ENCODE assay signal across 22 cellular contexts in the genomic region with DNA sequence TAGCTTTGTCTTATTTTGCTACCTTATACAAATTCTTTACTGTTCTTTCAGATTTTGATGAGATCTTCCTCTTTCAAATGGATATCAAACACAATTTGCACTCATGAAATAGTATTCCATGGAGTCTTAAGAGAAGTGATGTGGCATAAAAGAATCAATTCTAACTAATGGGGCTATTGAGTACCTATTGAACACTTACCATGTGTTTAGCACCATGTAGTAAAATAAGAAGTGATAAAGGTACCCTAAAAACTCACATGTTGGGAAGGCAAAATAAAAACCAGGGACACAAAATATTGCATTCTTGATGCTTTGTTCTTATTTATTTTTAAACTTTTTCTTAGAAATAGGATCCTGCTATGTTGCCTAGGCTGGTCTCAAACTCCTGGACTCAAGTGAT. TPM values are rescaled to one million over a fixed set of nuclear protein-coding genes. Genes with fewer than 3 reads are reported as not detected.
A peak's percentile ranks its signal among the peaks of the same experiment; 100 is the strongest.
DNase-seq lines count a peak whose midpoint lies in the region; ATAC-seq, FAIRE-seq and TF ChIP-seq lines count a peak whose summit lies in the region.
"Had no signal": no experiment of that assay in that cellular context is flagged by ENCODE, and none has a peak within 500 bp of the region (broad histone marks: within the 10 kb centered on the region; RNA-seq: fewer than 3 reads in every experiment).

No MANE protein-coding gene starts in this region.

- H3K4me3 Mint-ChIP-seq in CD14-positive monocyte (no peak overlapping the region), endothelial cell (ENCODE audit: unreplicated experiment) (no peak overlapping the region)
- no peak overlapping the region for H3K4me3 Mint-ChIP-seq in T-helper 2 cell treated with Interferon-gamma antibody and Interleukin-4, amounts not matched to agents 5 μg/mL and 100 μg/mL, for 36 hours
- H3K4me3 Mint-ChIP-seq: effector memory CD8-positive, alpha-beta T cell; IgD-negative memory B cell had no signal

- CTCF ChIA-PET in PC-9 (lab: Charles Lee) = no interaction called here
- CTCF ChIA-PET in HepG2 (lab: Yijun Ruan, JAX; ENCODE audit: low intra/inter-chr PET ratio, low total read pairs) = no interaction called here

- no peak overlapping the region for H3K4me3 ChIP-seq in PC-9
- peak overlapping the region in 1 of 3 experiments; percentile 11; a peak in 1 of 6 replicates for H3K4me3 ChIP-seq in HepG2 (replicated peaks in 1 of 3; ENCODE audit: insufficient read depth in 1 of 3, low read depth in 2 of 3, low read length in 3 of 3)
- H3K4me3 ChIP-seq in skeletal muscle tissue (ENCODE audit: low read length in 3 of 3) = no peak overlapping the region
- H3K4me3 ChIP-seq: ovary, skin epidermis had no signal

- peaks cover 66% of the 10 kb centered on the region for H3K4me1 Mint-ChIP-seq in CD14-positive monocyte
- H3K4me1 Mint-ChIP-seq in endothelial cell (ENCODE audit: unreplicated experiment) = peaks cover 48% of the 10 kb centered on the region
- no peaks in the 10 kb centered on the region for H3K4me1 Mint-ChIP-seq in T-helper 2 cell treated with Interferon-gamma antibody and Interleukin-4, amounts not matched to agents 5 μg/mL and 100 μg/mL, for 36 hours (ENCODE audit: low read depth)

- no peaks in the 10 kb centered on the region for H4K20me1 ChIP-seq in PC-9 (ENCODE audit: insufficient read depth)
- no peaks in the 10 kb centered on the region for H4K20me1 ChIP-seq in HepG2 (ENCODE audit: insufficient read depth, low read length)

- H3K27ac Mint-ChIP-seq in CD14-positive monocyte (peak overlapping the region; percentile 90 to 98 (median 97)), endothelial cell (ENCODE audit: unreplicated experiment) (no peak overlapping the region)
- H3K27ac Mint-ChIP-seq in T-helper 2 cell treated with Interferon-gamma antibody and Interleukin-4, amounts not matched to agents 5 μg/mL and 100 μg/mL, for 36 hours = no peak overlapping the region
- H3K27ac Mint-ChIP-seq: effector memory CD8-positive, alpha-beta T cell; IgD-negative memory B cell had no signal

- H3K27me3 Mint-ChIP-seq in CD14-positive monocyte (ENCODE audit: low read depth in 3 of 3) = peaks cover 0 to 2% (median 2%) of the 10 kb centered on the region in 3 donors
- H3K27me3 Mint-ChIP-seq in endothelial cell (ENCODE audit: unreplicated experiment) = peaks cover 4% of the 10 kb centered on the region
- peaks cover 7% of the 10 kb centered on the region for H3K27me3 Mint-ChIP-seq in T-helper 2 cell treated with Interferon-gamma antibody and Interleukin-4, amounts not matched to agents 5 μg/mL and 100 μg/mL, for 36 hours (ENCODE audit: low read depth)
- H3K27me3 Mint-ChIP-seq: IgD-negative memory B cell had no signal

- H3K79me2 ChIP-seq in PC-9 (ENCODE audit: low read depth) (peaks cover 78% of the 10 kb centered on the region), HepG2 (ENCODE audit: insufficient read depth, low read length) (peaks cover 18% of the 10 kb centered on the region)

- no peaks in the 10 kb centered on the region; the same call in 1 of the 2 replicates for H3K36me3 ChIP-seq in PC-9 (ENCODE audit: low read depth)
- H3K36me3 ChIP-seq in HepG2 (replicated peaks in 1 of 2; ENCODE audit: control insufficient read depth in 1 of 2, insufficient read depth in 2 of 2, low read length in 2 of 2) = no peaks in the 10 kb centered on the region
- H3K36me3 ChIP-seq in skeletal muscle tissue (ENCODE audit: control insufficient read depth in 3 of 3, insufficient read depth in 3 of 3, low read length in 3 of 3) = no peaks in the 10 kb centered on the region
- H3K36me3 ChIP-seq: ovary had no signal

- FAIRE-seq in HepG2 (lab: Jason Lieb, UNC) = no peak

- in situ Hi-C loops in HepG2 (cut with HindIII; ENCODE audit: extremely low pct_ligation_motif_present, low pct_unique_long_range_greater_than_20kb) = no loop called here

- H3K9me3 ChIP-seq in PC-9 (ENCODE audit: insufficient read depth, low read depth) (no peaks in the 10 kb centered on the region), HepG2 (ENCODE audit: low read length) (no peaks in the 10 kb centered on the region), skeletal muscle tissue (ENCODE audit: control insufficient read depth in 3 of 3, low read length in 3 of 3) (no peaks in the 10 kb centered on the region)
- H3K9me3 ChIP-seq: ovary had no signal

- H3K4me1 ChIP-seq in PC-9 (replicated peaks; ENCODE audit: insufficient read depth) (peaks cover 65% of the 10 kb centered on the region), HepG2 (ENCODE audit: insufficient read depth, low read length) (peaks cover 68% of the 10 kb centered on the region), skeletal muscle tissue (ENCODE audit: control insufficient read depth in 3 of 3, insufficient read depth in 3 of 3, low read length in 3 of 3) (peaks cover 54 to 69% (median 56%) of the 10 kb centered on the region in 3 donors)

- H2AFZ ChIP-seq in PC-9 (no peak overlapping the region), HepG2 (ENCODE audit: low read length) (no peak overlapping the region)

- TF ChIP-seq RAD21 in HepG2 (CRISPR knock-in tag; IDR thresholded peaks at IDR 0.05) = no peak

- H3K9ac ChIP-seq in HepG2 (ENCODE audit: insufficient read depth, low read depth, low read length) = no peak overlapping the region
- no peak overlapping the region for H3K9ac ChIP-seq in skeletal muscle tissue (ENCODE audit: low read depth in 1 of 3, low read length in 3 of 3)

- no peaks in the 10 kb centered on the region for H3K9me2 ChIP-seq in PC-9 (ENCODE audit: insufficient read depth)

- TF ChIP-seq EP300 in HepG2 (IDR thresholded peaks at IDR 0.05; ENCODE audit: low read depth in 2 of 2, low read length in 2 of 2) (no peak), HepG2 (CRISPR knock-in tag; IDR thresholded peaks at IDR 0.05; ENCODE audit: borderline replicate concordance) (no peak)

- DNase-seq in CD14-positive monocyte (ENCODE audit: low spot score) = no peak
- no peak for DNase-seq in PC-9
- no peak for DNase-seq in HepG2 (ENCODE audit: low spot score)
- no peak for DNase-seq in cortex of kidney (lab: John Stamatoyannopoulos, UW)
- no peak for DNase-seq in endothelial cell (ENCODE audit: low spot score)
- DNase-seq in T-helper 2 cell treated with Interferon-gamma antibody and Interleukin-4, amounts not matched to agents 5 μg/mL and 100 μg/mL, for 36 hours (ENCODE audit: low spot score) = no peak
- DNase-seq: ACHN; activated CD4-positive, alpha-beta T cell treated with anti-CD3 and anti-CD28 coated beads for 48 hours; activated naive CD4-positive, alpha-beta T cell treated with anti-CD3 and anti-CD28 coated beads, Interleukin-2, amount 50 U/mL, for 16 hours; anterior cingulate cortex; C1 segment of cervical spinal cord; effector memory CD8-positive, alpha-beta T cell; MM.1S; NCI-H146; NCI-H526 treated with DMSO at 0.1 percent for 48 hours; ovary; SHP77; T-helper 1 cell had no signal

- no TSS peak for BruUV-seq in PC-9 (replicated peaks; lab: Mats Ljungman, UMichigan)
- no TSS peak for BruUV-seq in HepG2 (replicated peaks; lab: Mats Ljungman, UMichigan)

- H3K27me3 ChIP-seq in PC-9 (ENCODE audit: insufficient read depth, low read depth) (no peaks in the 10 kb centered on the region), HepG2 (ENCODE audit: control insufficient read depth in 1 of 2, insufficient read depth in 2 of 2, low read length in 2 of 2) (no peaks in the 10 kb centered on the region), skeletal muscle tissue (ENCODE audit: control insufficient read depth in 3 of 3, insufficient read depth in 3 of 3, low read length in 3 of 3) (no peaks in the 10 kb centered on the region)
- H3K27me3 ChIP-seq: ovary had no signal

- H3K4me2 ChIP-seq in PC-9 = peak overlapping the region; percentile 62; the same call in 1 of the 2 replicates
- H3K4me2 ChIP-seq in HepG2 (ENCODE audit: low read depth, low read length) = peak overlapping the region; percentile 57; the same call in 1 of the 2 replicates

- POLR2A ChIA-PET in PC-9 (lab: Charles Lee; ENCODE audit: unreplicated experiment) = no interaction called here
- POLR2A ChIA-PET in HepG2 (lab: Yijun Ruan, JAX) = no interaction called here

- H3K27ac ChIP-seq in PC-9 (peak overlapping the region; percentile 87), HepG2 (ENCODE audit: extremely low read length, insufficient read depth, low read length) (peak overlapping the region; percentile 73), skeletal muscle tissue (ENCODE audit: low read depth, low read length) (peak overlapping the region; percentile 77)
- H3K27ac ChIP-seq: ovary had no signal

- H3K9me3 Mint-ChIP-seq in CD14-positive monocyte (peaks cover 0 to 2% (median 0%) of the 10 kb centered on the region in 7 donors), endothelial cell (ENCODE audit: unreplicated experiment) (no peaks in the 10 kb centered on the region)
- H3K9me3 Mint-ChIP-seq in T-helper 2 cell treated with Interferon-gamma antibody and Interleukin-4, amounts not matched to agents 5 μg/mL and 100 μg/mL, for 36 hours = no peaks in the 10 kb centered on the region
- H3K9me3 Mint-ChIP-seq: effector memory CD8-positive, alpha-beta T cell; IgD-negative memory B cell had no signal

- TF ChIP-seq CTCF in CD14-positive monocyte (IDR thresholded peaks at IDR 0.05) (no peak), PC-9 (conservative IDR thresholded peaks at IDR 0.05) (no peak), HepG2 (CRISPR knock-in tag; IDR thresholded peaks at IDR 0.05) (no peak), endothelial cell (IDR thresholded peaks at IDR 0.05; ENCODE audit: unreplicated experiment) (no peak)

- intact Hi-C loops in CD14-positive monocyte (cut with micrococcal nuclease) = loop anchor here (10.0 kb wide), 2 partner anchors 46 to 54 kb away; partner anchors contain the start of gene KIF13A (in 2 of the 2)
- intact Hi-C loops in PC-9 (cut with micrococcal nuclease; ENCODE audit: unreplicated experiment) = no loop called here
- intact Hi-C loops in HepG2 (cut with micrococcal nuclease; ENCODE audit: unreplicated experiment) = loop anchor here (2.0 to 5.0 kb wide), 3 partner anchors 56 to 192 kb away; partner anchors contain the start of genes KIF13A and NHLRC1

- TF ChIP-seq POLR2A in HepG2 (IDR thresholded peaks at IDR 0.05; ENCODE audit: insufficient read depth in 1 of 2, low read depth in 2 of 2, low read length in 2 of 2) = no peak

- H3K36me3 Mint-ChIP-seq in CD14-positive monocyte (peaks cover 5 to 7% of the 10 kb centered on the region in 2 donors), endothelial cell (ENCODE audit: low read depth, unreplicated experiment) (no peaks in the 10 kb centered on the region)
- H3K36me3 Mint-ChIP-seq in T-helper 2 cell treated with Interferon-gamma antibody and Interleukin-4, amounts not matched to agents 5 μg/mL and 100 μg/mL, for 36 hours (ENCODE audit: low read depth) = no peaks in the 10 kb centered on the region
- H3K36me3 Mint-ChIP-seq: IgD-negative memory B cell had no signal

- ATAC-seq in HepG2 (no peak), GM21528 (IDR thresholded peaks at IDR 0.05; ENCODE audit: low FRiP score, unreplicated experiment) (no peak)
- ATAC-seq: effector memory CD8-positive, alpha-beta T cell had no signal

- peaks cover 21% of the 10 kb centered on the region; the same call in 1 of the 2 replicates for H3F3A ChIP-seq in PC-9 (ENCODE audit: insufficient read depth, low read depth)

RNA-seq across cellular contexts. Expression of gene KIF13A, which starts 56.2 kb away (rescaled TPM):
- polyA plus RNA-seq in CD14-positive monocyte (1 to 10 TPM; 2.9 to 6.0 TPM), HepG2 (2011; rRNA removed) (19.5 and 21.1 TPM in 2 replicates)
- total RNA-seq in PC-9 (2021) (48.6 and 52.2 TPM in 2 replicates), HepG2 (2016; rRNA removed; fragmentation: Illumina TruSeq; extraction: Trizol) (37.2 and 48.3 TPM in 2 replicates), skeletal muscle tissue (44.9 TPM), endothelial cell (ENCODE audit: unreplicated experiment) (139 TPM)
- 12.1 and 13.7 TPM in 2 replicates for total RNA-seq in HepG2 (2016; cell fraction: cytosol; rRNA removed; fragmentation: Illumina TruSeq; extraction: Trizol; ENCODE audit: low read depth)
- total RNA-seq in HepG2 (2016; cell fraction: insoluble cytoplasmic fraction; rRNA removed; fragmentation: Illumina TruSeq; extraction: Trizol) = 35.4 and 47.0 TPM in 2 replicates
- 23.2 and 29.0 TPM in 2 replicates for total RNA-seq in HepG2 (2016; cell fraction: membrane; rRNA removed; fragmentation: Illumina TruSeq; extraction: Trizol)
- total RNA-seq in HepG2 (2016; cell fraction: nucleus; rRNA removed; fragmentation: Illumina TruSeq; extraction: Trizol) = 37.1 and 42.5 TPM in 2 replicates
- polyA plus RNA-seq in HepG2 (2011; cell fraction: cytosol; rRNA removed) = 14.7 and 19.5 TPM in 2 replicates
- 16.8 and 17.7 TPM in 2 replicates for polyA plus RNA-seq in HepG2 (2011; cell fraction: nucleus; rRNA removed)
- polyA plus RNA-seq in HepG2 (2012) = 17.5 and 22.9 TPM in 2 replicates
- 12.4 and 13.8 TPM in 2 replicates for polyA plus RNA-seq in HepG2 (2016; cell fraction: cytosol; fragmentation: Illumina TruSeq; extraction: Trizol; ENCODE audit: low read depth)
- polyA plus RNA-seq in HepG2 (2016; cell fraction: insoluble cytoplasmic fraction; fragmentation: Illumina TruSeq; extraction: Trizol; ENCODE audit: low read depth) = 33.5 and 35.2 TPM in 2 replicates
- polyA plus RNA-seq in HepG2 (2016; cell fraction: membrane; fragmentation: Illumina TruSeq; extraction: Trizol; ENCODE audit: low read depth) = 17.4 and 21.2 TPM in 2 replicates
- 32.6 and 33.2 TPM in 2 replicates for polyA plus RNA-seq in HepG2 (2016; cell fraction: nucleus; fragmentation: Illumina TruSeq; extraction: Trizol; ENCODE audit: insufficient read depth, low read depth)
- 22.0 and 49.6 TPM in 2 replicates for polyA minus RNA-seq in HepG2 (2011; rRNA and poly(A)+ RNA removed; ENCODE audit: low replicate concordance)
- polyA minus RNA-seq in HepG2 (2011; cell fraction: cytosol; rRNA and poly(A)+ RNA removed) = 22.4 TPM in 2 replicates
- 55.1 and 57.9 TPM in 2 replicates for polyA minus RNA-seq in HepG2 (2011; cell fraction: nucleus; rRNA and poly(A)+ RNA removed)

Comparison
In these comparisons a context has a peak if more than half of its experiments do, and no peak if none do; other contexts are left out.
1. H3K27ac Mint-ChIP-seq: peak in CD14-positive monocyte (7 of 7); none in endothelial cell (single experiment) and T-helper 2 cell treated with Interferon-gamma antibody and Interleukin-4, amounts not matched to agents 5 μg/mL and 100 μg/mL, for 36 hours (single experiment).
2. Peak in every context shown above with its lines, with median percentiles within 50 percentile points of each other: H3K27ac ChIP-seq.